Comparison of ENCODE assay signal across 17 cellular contexts in genomic region chr5:149780043-149780737, GRCh38. TPM values are rescaled to one million over a fixed set of nuclear protein-coding genes. Genes with fewer than 3 reads are reported as not detected.
DNase-seq lines count a peak whose midpoint lies in the region; ATAC-seq, FAIRE-seq and TF ChIP-seq lines count a peak whose summit lies in the region.
"Had no signal": no experiment of that assay in that cellular context is flagged by ENCODE, and none has a peak within 500 bp of the region (broad histone marks: within the 10 kb centered on the region; RNA-seq: fewer than 3 reads in every experiment).

No MANE protein-coding gene starts in this region.

- H3K4me1 ChIP-seq in H1 (replicated peaks in 1 of 4; ENCODE audit: control insufficient read depth in 3 of 4, insufficient read depth in 4 of 4, low read length in 3 of 4) (peaks cover 3 to 18% (median 11%) of the 10 kb centered on the region in 4 experiments), psoas muscle (peaks cover 58% of the 10 kb centered on the region), right lobe of liver (peaks cover 0 to 8% (median 0%) of the 10 kb centered on the region in 4 donors)

- intact Hi-C loops in psoas muscle (cut with DNase I): no loop called here
- intact Hi-C loops in right lobe of liver (cut with DNase I): no loop called here

- TF ChIP-seq RAD21 in H1 (IDR thresholded peaks at IDR 0.05 in 1 of 2, conservative IDR thresholded peaks at IDR 0.05 in 1 of 2; ENCODE audit: low read depth in 2 of 2, low read length in 2 of 2): no peak

- no peak overlapping the region for H2BK20ac ChIP-seq in H1 (ENCODE audit: low read length)

- peaks cover 0 to 37% of the 10 kb centered on the region in 2 experiments; a peak in 2 of 4 replicates for H3K79me2 ChIP-seq in H1 (ENCODE audit: control insufficient read depth in 1 of 2, insufficient read depth in 2 of 2, low read length in 2 of 2)

- no peak overlapping the region for H3K9ac ChIP-seq in H1 (replicated peaks in 1 of 4; ENCODE audit: extremely low read depth in 1 of 4, low read depth in 3 of 4, low read length in 3 of 4)
- H3K9ac ChIP-seq: BLaER1 treated with 17β-estradiol and CSF1 and Interleukin-3, amounts not matched to agents 10 nM and 100 nM had no signal

- H3K36me3 ChIP-seq in H1 (ENCODE audit: control insufficient read depth in 2 of 4, insufficient read depth in 4 of 4, low read length in 3 of 4) (no peaks in the 10 kb centered on the region), psoas muscle (ENCODE audit: insufficient read depth in 1 of 2, low read depth in 1 of 2) (no peaks in the 10 kb centered on the region), right lobe of liver (no peaks in the 10 kb centered on the region)
- H3K36me3 ChIP-seq: ovary had no signal

- H3K23ac ChIP-seq in H1 (ENCODE audit: insufficient read length): no peak overlapping the region

- H3K27ac ChIP-seq in H1 (ENCODE audit: low read depth, low read length) (no peak overlapping the region), psoas muscle (peak overlapping the region; percentile 76), right lobe of liver (no peak overlapping the region)
- H3K27ac ChIP-seq: BLaER1 treated with 17β-estradiol and CSF1 and Interleukin-3, amounts not matched to agents 10 nM and 100 nM; ovary had no signal

- H4K8ac ChIP-seq in H1 (ENCODE audit: extremely low read depth, insufficient read depth, low read length): no peak overlapping the region

- TF ChIP-seq EP300 in H1 (IDR thresholded peaks at IDR 0.05; ENCODE audit: borderline replicate concordance in 1 of 2, low read depth in 2 of 2, low read length in 2 of 2): no peak

- H2BK5ac ChIP-seq in H1 (ENCODE audit: low read depth, low read length): no peak overlapping the region

- FAIRE-seq in H1 (lab: Jason Lieb, UNC): no peak
- FAIRE-seq: HepG2 had no signal

- no peak overlapping the region for H3K4me3 ChIP-seq in H1 (ENCODE audit: extremely low read depth in 1 of 4, insufficient read depth in 2 of 4, low read depth in 3 of 4, low read length in 4 of 4)
- H3K4me3 ChIP-seq in psoas muscle: no peak overlapping the region
- H3K4me3 ChIP-seq in right lobe of liver: no peak overlapping the region
- H3K4me3 ChIP-seq: BLaER1 treated with 17β-estradiol and CSF1 and Interleukin-3, amounts not matched to agents 10 nM and 100 nM; ovary had no signal

- H3K9me3 ChIP-seq in H1 (ENCODE audit: insufficient read depth in 2 of 2, low read depth in 1 of 2, low read length in 1 of 2) (peaks cover 0 to 5% of the 10 kb centered on the region in 2 experiments; a peak in 1 of 4 replicates), psoas muscle (no peaks in the 10 kb centered on the region), right lobe of liver (no peaks in the 10 kb centered on the region)
- H3K9me3 ChIP-seq: ovary had no signal

- no peak overlapping the region for H4K91ac ChIP-seq in H1 (replicated peaks; ENCODE audit: insufficient read length, low read length)

- H3K14ac ChIP-seq in H1 (ENCODE audit: insufficient read length): no peak overlapping the region

- 0 out of 2 replicates have a peak overlapping the region, but pooled peaks have one; percentile 61 for H2BK15ac ChIP-seq in H1 (ENCODE audit: low read length)

- 83% methylated on average over 9 of the region's 9 CpGs; no CpG with 5 or more reads in 1 of the 2 experiments for WGBS in H1 (ENCODE audit: extremely low coverage in 1 of 2, insufficient coverage in 1 of 2, insufficient read length in 1 of 2, insufficient replicate concordance in 2 of 2, low coverage in 1 of 2, low lambda C conversion rate in 2 of 2, missing lambda C conversion rate in 1 of 2), 2 experiments
- WGBS in psoas muscle, 3 donors: 34 to 46% (median 35%) methylated on average over 9 of the region's 9 CpGs
- 74% methylated on average over 4 of the region's 9 CpGs for WGBS in right lobe of liver (ENCODE audit: insufficient coverage, low coverage, low lambda C conversion rate, missing lambda C conversion rate)

- no peak overlapping the region for H2BK12ac ChIP-seq in H1 (ENCODE audit: low read depth, low read length)

- H2AFZ ChIP-seq in H1 (ENCODE audit: low read length): no peak overlapping the region

- H3K56ac ChIP-seq in H1 (replicated peaks; ENCODE audit: insufficient read length, low read depth, low read length): no peak overlapping the region

- DNase-seq in NCI-H2029 treated with DMSO at 0.1 percent for 48 hours (lab: John Stamatoyannopoulos, UW) (peak; percentile 77), H1 (ENCODE audit: low read depth in 1 of 2, low spot score in 2 of 2) (no peak), psoas muscle (peak; percentile 48 to 85), left lobe of liver (ENCODE audit: low spot score) (no peak), right lobe of liver (no peak)
- DNase-seq in stimulated activated CD4-positive, alpha-beta T cell treated with anti-CD3 and anti-CD28 coated beads, Interleukin-1b, Interleukin-23, amount 100 ng/mL, for 48 hours: no peak
- DNase-seq: central memory CD4-positive, alpha-beta T cell; mesenchymal stem cell; NCI-H1105 treated with DMSO at 0.1 percent for 48 hours; NCI-H526 treated with DMSO at 0.1 percent for 48 hours; ovary; SHP77 treated with DMSO at 0.1 percent for 48 hours; stimulated activated CD4-positive, alpha-beta T cell treated with anti-CD3 and anti-CD28 coated beads, Interleukin-4, amount 100 ng/mL, for 24 hours had no signal

- CTCF ChIA-PET in H1 (lab: Charles Lee; ENCODE audit: partially characterized antibody): interaction anchor here (0.5 to 4.2 kb wide), 12 partner anchors 11 to 350 kb away, joined by 3 to 21 read pairs (median 4); no protein-coding TSS in a partner anchor

- H3K27me3 ChIP-seq in H1 (replicated peaks in 1 of 4; ENCODE audit: control insufficient read depth in 3 of 4, extremely low read depth in 1 of 4, insufficient read depth in 3 of 4, low read length in 3 of 4): no peaks in the 10 kb centered on the region
- no peaks in the 10 kb centered on the region for H3K27me3 ChIP-seq in psoas muscle (ENCODE audit: insufficient read depth in 3 of 3, low read length in 2 of 3)
- H3K27me3 ChIP-seq in right lobe of liver: no peaks in the 10 kb centered on the region
- H3K27me3 ChIP-seq: BLaER1 treated with 17β-estradiol and CSF1 and Interleukin-3, amounts not matched to agents 10 nM and 100 nM; ovary had no signal

- no peak overlapping the region for H3K4me2 ChIP-seq in H1 (ENCODE audit: insufficient read depth in 1 of 2, low read depth in 2 of 2, low read length in 2 of 2)

- no peaks in the 10 kb centered on the region for H3K23me2 ChIP-seq in H1 (ENCODE audit: low read depth, low read length)

- no peak overlapping the region for H2BK120ac ChIP-seq in H1 (replicated peaks; ENCODE audit: low read depth, low read length)

- TF ChIP-seq CTCF in H1 (IDR thresholded peaks at IDR 0.05; ENCODE audit: control extremely low read depth in 1 of 3, insufficient read depth in 1 of 3, low read depth in 1 of 3, low read length in 3 of 3) (no peak), psoas muscle (IDR thresholded peaks at IDR 0.05) (no peak), right lobe of liver (IDR thresholded peaks at IDR 0.05) (no peak)

- H3K79me1 ChIP-seq in H1 (ENCODE audit: low read depth, low read length): peaks cover 17% of the 10 kb centered on the region

- H4K5ac ChIP-seq in H1 (ENCODE audit: insufficient read length, low read depth, low read length): no peak overlapping the region

- no peak for TF ChIP-seq POLR2A in H1 (IDR thresholded peaks at IDR 0.05; ENCODE audit: control extremely low read depth in 1 of 2, low read depth in 2 of 2, low read length in 2 of 2)
- no peak for TF ChIP-seq POLR2A in right lobe of liver (IDR thresholded peaks at IDR 0.05)

- peaks cover 3% of the 10 kb centered on the region in 2 experiments for H4K20me1 ChIP-seq in H1 (replicated peaks in 1 of 2; ENCODE audit: control insufficient read depth in 1 of 2, insufficient read depth in 2 of 2, low read length in 2 of 2)

- H3K18ac ChIP-seq in H1 (ENCODE audit: extremely low read depth, low read length): no peak overlapping the region

- ATAC-seq in GM18517 (IDR thresholded peaks at IDR 0.05; ENCODE audit: unreplicated experiment): peak; percentile 5
- ATAC-seq in psoas muscle: peak; percentile 78 to 90 (median 85)
- no peak for ATAC-seq in GM18867 (IDR thresholded peaks at IDR 0.05; ENCODE audit: unreplicated experiment)
- ATAC-seq in left lobe of liver: no peak
- no peak for ATAC-seq in right lobe of liver
- ATAC-seq: HepG2 had no signal

- no peak overlapping the region for H3K4ac ChIP-seq in H1 (replicated peaks; ENCODE audit: insufficient read length, low read depth, low read length)

- no peak overlapping the region for H2AK5ac ChIP-seq in H1 (ENCODE audit: low read depth, low read length)

- POLR2A ChIA-PET in H1 (lab: Charles Lee; ENCODE audit: partially characterized antibody): no interaction called here

TF ChIP-seq in H1, 55 proteins besides CTCF, POLR2A, EP300 and RAD21 (continues in another document):
- TF ChIP-seq TAF1 (IDR thresholded peaks at IDR 0.05; ENCODE audit: low read depth, low read length) (no peak), YY1 (IDR thresholded peaks at IDR 0.05; ENCODE audit: low read depth, low read length) (no peak), SP2 (IDR thresholded peaks at IDR 0.05; ENCODE audit: low read length) (no peak), RXRA (IDR thresholded peaks at IDR 0.05; ENCODE audit: insufficient read depth, low read depth, low read length) (no peak), CBX5 (IDR thresholded peaks at IDR 0.05; ENCODE audit: low read depth, low read length) (no peak), CTBP2 (IDR thresholded peaks at IDR 0.05; ENCODE audit: borderline replicate concordance, insufficient read depth, insufficient read length, low read length) (no peak), ZNF274 (IDR thresholded peaks at IDR 0.05; ENCODE audit: borderline replicate concordance, extremely low read depth, low read length) (no peak), JUND (IDR thresholded peaks at IDR 0.05; ENCODE audit: low read length) (no peak), JUN (IDR thresholded peaks at IDR 0.05; ENCODE audit: low read depth, low read length) (no peak), FOSL1 (IDR thresholded peaks at IDR 0.05; ENCODE audit: insufficient read depth, low read depth, low read length) (no peak), SIRT6 (IDR thresholded peaks at IDR 0.05; ENCODE audit: low read length) (no peak)

RNA-seq across cellular contexts. Expression of gene PPARGC1B, which starts 50.1 kb away (rescaled TPM):
- 11.4 and 11.5 TPM in 2 replicates for total RNA-seq in H1 (2021; fragmentation: NEBNext Ultra II Directional; extraction: Animal tissue kit (Norgen Biotek cat#: 25700))
- polyA plus RNA-seq in H1 (2011; rRNA removed) (1.7 and 2.5 TPM in 2 replicates), psoas muscle (1 to 10 TPM in 2 of 3 donors, under 1 TPM in 1; 0.93 to 3.1 (median 2.1) TPM)
- 1.8 TPM for polyA plus RNA-seq in H1 (2011; cell fraction: cytosol; rRNA removed)
- polyA plus RNA-seq in H1 (2011; cell fraction: nucleus; rRNA removed): 6.4 TPM
- 3.8 to 5.2 TPM (median 4.8 TPM) in 4 replicates for polyA plus RNA-seq in H1 (2012, experiment 1 of 2)
- polyA plus RNA-seq in H1 (2012, experiment 2 of 2): 1.3 TPM
- polyA plus RNA-seq in H1 (2013, experiment 1 of 2): 6.2 TPM
- 3.9 TPM for polyA plus RNA-seq in H1 (2013, experiment 2 of 2)
- 6.3 and 7.6 TPM in 2 replicates for polyA minus RNA-seq in H1 (2011; rRNA and poly(A)+ RNA removed)
- polyA minus RNA-seq in H1 (2011; cell fraction: cytosol; rRNA and poly(A)+ RNA removed): 5.9 TPM
- polyA minus RNA-seq in H1 (2011; cell fraction: nucleus; rRNA and poly(A)+ RNA removed): 10.0 TPM
- total RNA-seq in psoas muscle (1 to 10 TPM; 4.6 to 9.5 (median 6.8) TPM), left lobe of liver (4.0 TPM), right lobe of liver (1 to 10 TPM; 2.3 to 7.5 (median 3.9) TPM)

Comparison
In these comparisons a context has a peak if more than half of its experiments do, and no peak if none do; other contexts are left out.
1. ATAC-seq: peak in GM18517 (single experiment) and psoas muscle (4 of 4); none in GM18867 (single experiment), left lobe of liver (single experiment) and right lobe of liver (0 of 4).
2. DNase-seq: peak in NCI-H2029 treated with DMSO at 0.1 percent for 48 hours (single experiment) and psoas muscle (2 of 2); none in H1 (0 of 2), left lobe of liver (single experiment), right lobe of liver (0 of 3) and stimulated activated CD4-positive, alpha-beta T cell treated with anti-CD3 and anti-CD28 coated beads, Interleukin-1b, Interleukin-23, amount 100 ng/mL, for 48 hours (single experiment).